Comparison of ENCODE assay signal across 29 cellular contexts in the genomic region with DNA sequence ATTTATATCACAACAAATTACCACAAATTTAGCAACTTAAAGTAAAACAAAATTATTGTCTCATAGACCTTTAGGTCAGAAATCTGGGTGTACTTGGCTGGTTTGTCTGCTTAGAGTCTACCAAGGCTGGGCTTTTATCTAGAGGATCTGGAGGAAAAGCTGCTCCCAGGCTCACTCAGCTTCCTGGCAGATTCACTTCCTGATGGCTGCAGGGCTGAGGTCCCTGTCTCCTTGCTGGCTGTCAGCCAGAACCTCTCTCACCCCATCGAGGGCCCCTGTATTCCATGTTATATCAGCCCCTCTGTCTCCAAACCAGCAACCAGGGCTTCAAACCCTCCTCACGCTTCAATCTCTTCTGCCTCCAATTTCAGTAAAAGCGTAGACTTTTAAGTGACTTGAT.
"Had no signal": no experiment of that assay in that cellular context is flagged by ENCODE, and none has a peak within 500 bp of the region (broad histone marks: within the 10 kb centered on the region; RNA-seq: fewer than 3 reads in every experiment).

No MANE protein-coding gene starts in this region.

- H3K27ac ChIP-seq: breast epithelium, dorsolateral prefrontal cortex, esophagus squamous epithelium, gastrocnemius medialis, lower lobe of right lung, upper lobe of left lung had no signal

- H3K4me1 Mint-ChIP-seq: activated naive CD8-positive, alpha-beta T cell treated with anti-CD3 and anti-CD28 coated beads, Interleukin-2, amount 10 ng/mL, durations not matched to agents 7 days and 5 days; central memory CD8-positive, alpha-beta T cell; naive thymus-derived CD4-positive, alpha-beta T cell; stimulated activated naive B cell treated with anti-CD40 and anti-IgM and Interleukin-4, amounts not matched to agents 10 μg/mL and 1 μg/mL and 100 μg/mL, for 72 hours had no signal

- H3K9me3 ChIP-seq: esophagus squamous epithelium, gastrocnemius medialis, lower lobe of right lung had no signal

- H3K27ac Mint-ChIP-seq: activated naive CD4-positive, alpha-beta T cell treated with anti-CD3 and anti-CD28 coated beads for 36 hours; activated naive CD8-positive, alpha-beta T cell treated with anti-CD3 and anti-CD28 coated beads, Interleukin-2, amount 10 ng/mL, durations not matched to agents 7 days and 5 days; effector memory CD8-positive, alpha-beta T cell; naive thymus-derived CD4-positive, alpha-beta T cell; stimulated activated naive B cell treated with anti-CD40 and anti-IgM and Interleukin-4, amounts not matched to agents 10 μg/mL and 1 μg/mL and 100 μg/mL, for 72 hours; T-helper 1 cell treated with Interleukin-12 subunit alpha and Interleukin-12 subunit beta and Interleukin-4 antibody, amounts not matched to agents 30 μg/mL and 1 μg/mL, for 36 hours had no signal

- H3K36me3 Mint-ChIP-seq: activated naive CD8-positive, alpha-beta T cell treated with anti-CD3 and anti-CD28 coated beads, Interleukin-2, amount 10 ng/mL, durations not matched to agents 7 days and 5 days; naive thymus-derived CD4-positive, alpha-beta T cell; stimulated activated naive B cell treated with anti-CD40 and anti-IgM and Interleukin-4, amounts not matched to agents 10 μg/mL and 1 μg/mL and 100 μg/mL, for 72 hours had no signal

- H3K4me3 ChIP-seq: breast epithelium, dorsolateral prefrontal cortex, esophagus squamous epithelium, gastrocnemius medialis, lower lobe of right lung, upper lobe of left lung had no signal

- DNase-seq: activated CD4-positive, alpha-beta T cell treated with anti-CD3 and anti-CD28 coated beads for 4 hours; activated CD4-positive, alpha-beta T cell treated with anti-CD3 and anti-CD28 coated beads, Interleukin-2, amount 50 U/mL, for 48 hours; activated CD4-positive, CD25-positive, alpha-beta regulatory T cell; activated CD8-positive, alpha-beta memory T cell treated with anti-CD3 and anti-CD28 coated beads, Interleukin-2, amount 50 U/mL, for 48 hours; activated naive CD4-positive, alpha-beta T cell treated with anti-CD3 and anti-CD28 coated beads for 36 hours; activated naive CD8-positive, alpha-beta T cell treated with anti-CD3 and anti-CD28 coated beads, Interleukin-2, amount 10 ng/mL, durations not matched to agents 7 days and 5 days; activated T-cell treated with anti-CD3 and anti-CD28 coated beads, Interleukin-2, amount 50 U/mL, for 4 hours; amniotic stem cell; dorsolateral prefrontal cortex; effector memory CD8-positive, alpha-beta T cell; esophagus squamous epithelium; gastrocnemius medialis; head of caudate nucleus; hypothalamus; left colon; lower lobe of right lung; naive thymus-derived CD4-positive, alpha-beta T cell; small intestine; stimulated activated CD4-positive, alpha-beta T cell treated with anti-CD3 and anti-CD28 coated beads, Interleukin-2, amount 100 ng/mL, for 48 hours; stimulated activated CD8-positive, alpha-beta memory T cell treated with anti-CD3 and anti-CD28 coated beads, Interleukin-4, amount 100 ng/mL, for 48 hours; stimulated activated naive B cell treated with anti-CD40 and anti-IgM and Interleukin-4, amounts not matched to agents 10 μg/mL and 1 μg/mL and 100 μg/mL, for 72 hours; T1000; upper lobe of left lung had no signal

- FAIRE-seq: colon, keratinocyte, small intestine had no signal

- H3K27me3 Mint-ChIP-seq: activated naive CD8-positive, alpha-beta T cell treated with anti-CD3 and anti-CD28 coated beads, Interleukin-2, amount 10 ng/mL, durations not matched to agents 7 days and 5 days; central memory CD8-positive, alpha-beta T cell; effector memory CD8-positive, alpha-beta T cell; naive thymus-derived CD4-positive, alpha-beta T cell; stimulated activated naive B cell treated with anti-CD40 and anti-IgM and Interleukin-4, amounts not matched to agents 10 μg/mL and 1 μg/mL and 100 μg/mL, for 72 hours had no signal

- H3K4me1 ChIP-seq: breast epithelium, esophagus squamous epithelium, gastrocnemius medialis, lower lobe of right lung, upper lobe of left lung had no signal

- H3K36me3 ChIP-seq: breast epithelium, esophagus squamous epithelium, gastrocnemius medialis, lower lobe of right lung, upper lobe of left lung had no signal

- H3K27me3 ChIP-seq: breast epithelium, dorsolateral prefrontal cortex, esophagus squamous epithelium, gastrocnemius medialis, upper lobe of left lung had no signal

- H3K4me3 Mint-ChIP-seq: activated naive CD4-positive, alpha-beta T cell treated with anti-CD3 and anti-CD28 coated beads for 36 hours; activated naive CD8-positive, alpha-beta T cell treated with anti-CD3 and anti-CD28 coated beads, Interleukin-2, amount 10 ng/mL, durations not matched to agents 7 days and 5 days; activated T-cell treated with anti-CD3 and anti-CD28 coated beads, Interleukin-2, amount 50 U/mL, for 4 hours; central memory CD8-positive, alpha-beta T cell; effector memory CD8-positive, alpha-beta T cell; naive thymus-derived CD4-positive, alpha-beta T cell; neural crest cell; stimulated activated naive B cell treated with anti-CD40 and anti-IgM and Interleukin-4, amounts not matched to agents 10 μg/mL and 1 μg/mL and 100 μg/mL, for 72 hours; T-helper 1 cell treated with Interleukin-12 subunit alpha and Interleukin-12 subunit beta and Interleukin-4 antibody, amounts not matched to agents 30 μg/mL and 1 μg/mL, for 36 hours had no signal
